In the genomic region with DNA sequence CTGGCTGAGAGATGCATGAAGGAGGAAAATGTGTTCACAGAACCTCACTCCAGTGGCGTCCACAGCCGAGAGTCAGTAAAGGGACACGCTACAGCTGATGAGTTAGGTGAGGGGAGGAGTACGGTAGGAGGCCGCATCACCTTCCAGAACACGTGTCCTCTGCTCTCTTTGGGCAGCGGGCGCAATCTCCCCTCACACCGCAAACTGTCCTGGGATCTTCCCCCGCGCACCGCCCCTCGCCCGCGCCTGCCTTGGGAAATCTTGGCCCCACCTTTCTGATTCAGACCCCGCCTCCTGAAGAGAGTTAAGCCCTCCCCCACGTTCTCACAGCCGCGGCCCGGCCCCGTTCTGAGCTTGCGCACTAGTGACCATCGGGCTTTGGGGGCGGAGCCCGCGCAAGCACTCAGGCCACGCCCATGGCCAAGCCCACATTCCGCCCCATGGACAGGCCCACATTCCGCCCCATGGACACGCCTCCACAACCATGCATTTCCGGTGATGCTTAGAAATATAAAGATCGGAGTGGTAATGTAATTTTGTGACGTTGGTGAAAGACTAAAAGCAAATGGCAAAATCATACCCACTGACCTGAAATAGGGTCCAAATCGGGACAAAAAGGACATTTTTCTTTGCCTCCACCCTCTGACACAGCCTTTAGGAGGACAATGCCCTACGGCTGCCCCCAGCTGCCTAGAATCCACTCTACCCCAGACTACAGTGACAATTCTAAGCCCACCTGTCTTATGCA, we compare ENCODE assay signal across 1 cellular context.
TF ChIP-seq lines count a peak whose summit lies in the region.

No MANE protein-coding gene starts in this region.

TF ChIP-seq in H1, 55 proteins besides CTCF, POLR2A, EP300 and RAD21:
- TF ChIP-seq POLR2AphosphoS5 (IDR thresholded peaks at IDR 0.05; ENCODE audit: low read depth, low read length): peak; percentile 74
- TF ChIP-seq, protein P1, sequence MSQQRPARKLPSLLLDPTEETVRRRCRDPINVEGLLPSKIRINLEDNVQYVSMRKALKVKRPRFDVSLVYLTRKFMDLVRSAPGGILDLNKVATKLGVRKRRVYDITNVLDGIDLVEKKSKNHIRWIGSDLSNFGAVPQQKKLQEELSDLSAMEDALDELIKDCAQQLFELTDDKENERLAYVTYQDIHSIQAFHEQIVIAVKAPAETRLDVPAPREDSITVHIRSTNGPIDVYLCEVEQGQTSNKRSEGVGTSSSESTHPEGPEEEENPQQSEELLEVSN (IDR thresholded peaks at IDR 0.05): peak; percentile 43; the same call in 1 of the 2 replicates
- TF ChIP-seq PHF8 (conservative IDR thresholded peaks at IDR 0.05; ENCODE audit: low read depth, low read length): no peak
- TF ChIP-seq NRF1 (IDR thresholded peaks at IDR 0.05; ENCODE audit: low read depth, low read length): 0 out of 2 replicates have a peak, but pooled peaks have one; percentile 37
- no peak for TF ChIP-seq RXRA (IDR thresholded peaks at IDR 0.05; ENCODE audit: insufficient read depth, low read depth, low read length)
- TF ChIP-seq TEAD4 (IDR thresholded peaks at IDR 0.05; ENCODE audit: low read depth, low read length): peak; percentile 90
- peak; percentile 89 for TF ChIP-seq MAX (IDR thresholded peaks at IDR 0.05)
